18 cellular contexts compared by ENCODE assay signal in the genomic region with DNA sequence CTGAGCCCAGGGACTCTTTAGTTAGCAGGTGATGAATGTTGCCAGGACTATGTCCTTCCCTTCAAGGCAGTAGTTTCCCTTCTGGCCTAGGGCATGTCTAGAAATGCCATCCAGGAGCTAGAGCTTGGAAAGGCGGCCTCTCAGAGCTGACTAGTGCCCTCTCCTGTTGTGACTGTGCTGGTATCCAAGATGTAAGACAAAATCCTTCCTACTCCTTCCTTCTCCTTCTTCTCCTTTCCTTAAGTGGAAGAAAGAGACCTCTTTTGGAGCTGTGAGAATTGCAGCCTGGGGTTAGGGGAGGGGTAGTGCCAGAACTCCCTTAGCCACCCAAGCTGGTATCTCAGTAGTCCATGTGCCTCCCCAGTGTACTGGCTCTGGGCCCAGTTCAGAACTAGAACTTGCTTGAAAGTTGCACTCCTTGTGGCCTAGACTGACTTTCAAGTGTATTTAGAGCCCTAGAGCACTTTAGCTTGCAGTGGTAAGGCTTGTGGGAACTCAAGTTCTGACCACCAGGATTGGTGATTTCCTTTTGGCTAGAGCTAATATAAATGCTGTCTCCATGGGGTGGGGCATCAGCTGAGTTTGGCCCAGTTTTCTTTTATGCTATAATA.
"Had no signal": no experiment of that assay in that cellular context is flagged by ENCODE, and none has a peak within 500 bp of the region (broad histone marks: within the 10 kb centered on the region; RNA-seq: fewer than 3 reads in every experiment).

No MANE protein-coding gene starts in this region.

- H3K27ac ChIP-seq: esophagus squamous epithelium, gastrocnemius medialis, neutrophil, pancreas, psoas muscle, right atrium auricular region, WERI-Rb-1 had no signal

- DNase-seq: activated CD4-positive, alpha-beta T cell treated with anti-CD3 and anti-CD28 coated beads for 1 hour; activated CD4-positive, alpha-beta T cell treated with anti-CD3 and anti-CD28 coated beads, Interleukin-2, amount 50 U/mL, for 1 hour; activated T-cell treated with anti-CD3 and anti-CD28 coated beads, Interleukin-2, amount 50 U/mL, for 24 hours; aorta; caudate nucleus; effector memory CD4-positive, alpha-beta T cell; esophagus squamous epithelium; gastrocnemius medialis; hippocampal formation; islet precursor cell; left cardiac atrium; pancreas; psoas muscle; stimulated activated CD4-positive, alpha-beta T cell treated with anti-CD3 and anti-CD28 coated beads, Interleukin-4, amount 100 ng/mL, for 4 hours; stimulated activated naive CD8-positive, alpha-beta T cell treated with anti-CD3 and anti-CD28 coated beads, Interleukin-15, Interleukin-2, amounts not matched to agents 100 U/mL and 50 U/mL, for 24 hours; WERI-Rb-1 had no signal

- H3K4me3 ChIP-seq: esophagus squamous epithelium, gastrocnemius medialis, pancreas, psoas muscle, right atrium auricular region had no signal
